ENCODE assay signal across 24 cellular contexts in the genomic region with DNA sequence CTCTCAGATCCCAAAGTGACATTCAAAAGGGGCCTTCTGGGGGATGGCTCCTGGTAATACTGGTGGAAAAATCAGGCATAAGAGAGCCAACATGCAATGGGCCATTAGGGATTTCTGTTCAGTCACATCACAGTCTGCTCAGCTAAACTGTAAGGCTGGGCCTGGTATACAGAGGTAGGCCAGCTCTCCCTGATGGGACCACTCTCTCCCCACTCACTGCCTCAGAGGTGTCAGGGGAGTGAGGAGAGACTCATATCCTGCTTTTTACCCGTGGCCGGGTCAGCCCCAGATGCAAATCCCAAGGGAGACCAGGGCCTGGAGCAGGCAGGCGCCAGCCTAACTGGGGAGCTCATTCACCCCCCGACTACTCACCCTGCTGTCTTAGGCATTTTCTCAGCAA.
"Had no signal": no experiment of that assay in that cellular context is flagged by ENCODE, and none has a peak within 500 bp of the region (broad histone marks: within the 10 kb centered on the region; RNA-seq: fewer than 3 reads in every experiment).

No MANE protein-coding gene starts in this region.

- H2AFZ ChIP-seq: neural progenitor cell had no signal

- H3K36me3 Mint-ChIP-seq: activated naive CD4-positive, alpha-beta T cell treated with anti-CD3 and anti-CD28 coated beads, Interleukin-2, amount 50 U/mL, for 24 hours; immature natural killer cell; natural killer cell; neural progenitor cell; WTC11 had no signal

- H3K9me3 ChIP-seq: body of pancreas, heart left ventricle, right lobe of liver, testis, upper lobe of right lung had no signal

- H3K4me1 Mint-ChIP-seq: activated CD4-positive, alpha-beta memory T cell treated with anti-CD3 and anti-CD28 coated beads, Interleukin-2, amount 10 ng/mL, durations not matched to agents 7 days and 5 days; activated CD4-positive, alpha-beta T cell treated with anti-CD3 and anti-CD28 coated beads, Interleukin-2, amount 10 ng/mL, durations not matched to agents 7 days and 5 days; activated naive CD4-positive, alpha-beta T cell treated with anti-CD3 and anti-CD28 coated beads, Interleukin-2, amount 50 U/mL, for 24 hours; activated naive CD8-positive, alpha-beta T cell treated with anti-CD3 and anti-CD28 coated beads, Interleukin-2, amount 50 U/mL, for 24 hours; immature natural killer cell; natural killer cell; T-helper 17 cell had no signal

- H3K4me1 ChIP-seq: testis, upper lobe of right lung had no signal

- FAIRE-seq: kidney had no signal

- H3K4me3 ChIP-seq: body of pancreas, heart left ventricle, neural progenitor cell, right lobe of liver, testis, upper lobe of right lung had no signal

- H3K9ac ChIP-seq: neural progenitor cell had no signal

- H3K27ac ChIP-seq: neural progenitor cell, right lobe of liver, testis, upper lobe of right lung had no signal

- H3K27me3 ChIP-seq: body of pancreas, heart left ventricle, right lobe of liver, testis, upper lobe of right lung had no signal

- H3K4me3 Mint-ChIP-seq: activated CD4-positive, alpha-beta memory T cell treated with anti-CD3 and anti-CD28 coated beads, Interleukin-2, amount 10 ng/mL, durations not matched to agents 7 days and 5 days; activated CD4-positive, alpha-beta T cell treated with anti-CD3 and anti-CD28 coated beads, Interleukin-2, amount 10 ng/mL, durations not matched to agents 7 days and 5 days; activated naive CD4-positive, alpha-beta T cell treated with anti-CD3 and anti-CD28 coated beads, Interleukin-2, amount 50 U/mL, for 24 hours; activated naive CD8-positive, alpha-beta T cell treated with anti-CD3 and anti-CD28 coated beads, Interleukin-2, amount 50 U/mL, for 24 hours; activated T-cell treated with anti-CD3 and anti-CD28 coated beads, Interleukin-2, amount 50 U/mL, for 4 hours; effector memory CD8-positive, alpha-beta T cell; immature natural killer cell; natural killer cell; neural progenitor cell; T-helper 17 cell; WTC11 had no signal

- H3K4me2 ChIP-seq: neural progenitor cell had no signal

- H3K27ac Mint-ChIP-seq: activated CD4-positive, alpha-beta memory T cell treated with anti-CD3 and anti-CD28 coated beads, Interleukin-2, amount 10 ng/mL, durations not matched to agents 7 days and 5 days; activated CD4-positive, alpha-beta T cell treated with anti-CD3 and anti-CD28 coated beads, Interleukin-2, amount 10 ng/mL, durations not matched to agents 7 days and 5 days; activated naive CD4-positive, alpha-beta T cell treated with anti-CD3 and anti-CD28 coated beads, Interleukin-2, amount 50 U/mL, for 24 hours; activated naive CD8-positive, alpha-beta T cell treated with anti-CD3 and anti-CD28 coated beads, Interleukin-2, amount 50 U/mL, for 24 hours; activated T-helper 2 cell treated with anti-CD3 and anti-CD28 coated beads, Interferon-gamma antibody, Interleukin-2, Interleukin-4, amounts not matched to agents 10 μg/mL and 5 μg/mL and 100 μg/mL, durations not matched to agents 14 hours and 24 hours and 36 hours; effector memory CD8-positive, alpha-beta T cell; immature natural killer cell; natural killer cell; T-helper 17 cell; WTC11 had no signal

- H3K9me3 Mint-ChIP-seq: activated CD4-positive, alpha-beta memory T cell treated with anti-CD3 and anti-CD28 coated beads, Interleukin-2, amount 10 ng/mL, durations not matched to agents 7 days and 5 days; activated CD4-positive, alpha-beta T cell treated with anti-CD3 and anti-CD28 coated beads, Interleukin-2, amount 10 ng/mL, durations not matched to agents 7 days and 5 days; activated naive CD4-positive, alpha-beta T cell treated with anti-CD3 and anti-CD28 coated beads, Interleukin-2, amount 50 U/mL, for 24 hours; activated naive CD8-positive, alpha-beta T cell treated with anti-CD3 and anti-CD28 coated beads, Interleukin-2, amount 50 U/mL, for 24 hours; activated T-cell treated with anti-CD3 and anti-CD28 coated beads, Interleukin-2, amount 50 U/mL, for 4 hours; activated T-helper 2 cell treated with anti-CD3 and anti-CD28 coated beads, Interferon-gamma antibody, Interleukin-2, Interleukin-4, amounts not matched to agents 10 μg/mL and 5 μg/mL and 100 μg/mL, durations not matched to agents 14 hours and 24 hours and 36 hours; effector memory CD8-positive, alpha-beta T cell; immature natural killer cell; natural killer cell; neural progenitor cell; WTC11 had no signal

- H3K36me3 ChIP-seq: heart left ventricle, neural progenitor cell, right lobe of liver, upper lobe of right lung had no signal

- DNase-seq: activated CD4-positive, alpha-beta memory T cell treated with anti-CD3 and anti-CD28 coated beads, Interleukin-2, amount 10 ng/mL, durations not matched to agents 7 days and 5 days; activated CD4-positive, alpha-beta T cell treated with anti-CD3 and anti-CD28 coated beads for 1 hour; activated CD4-positive, alpha-beta T cell treated with anti-CD3 and anti-CD28 coated beads, Interleukin-2, amount 10 ng/mL, durations not matched to agents 7 days and 5 days; activated naive CD8-positive, alpha-beta T cell treated with anti-CD3 and anti-CD28 coated beads, Interleukin-2, amount 50 U/mL, for 24 hours; activated T-cell treated with anti-CD3 and anti-CD28 coated beads, Interleukin-2, amount 50 U/mL, for 4 hours; amygdala; cortex of kidney; effector memory CD8-positive, alpha-beta T cell; heart left ventricle; hypothalamus; immature natural killer cell; kidney; natural killer cell; right lobe of liver; stimulated activated CD4-positive, alpha-beta T cell treated with anti-CD3 and anti-CD28 coated beads, Interleukin-2, amount 100 ng/mL, for 48 hours; stimulated activated naive CD8-positive, alpha-beta T cell treated with anti-CD3 and anti-CD28 coated beads, Interleukin-15, Interleukin-2, amounts not matched to agents 100 U/mL and 50 U/mL, for 24 hours; T-helper 17 cell; testis; upper lobe of right lung had no signal

- ATAC-seq: activated naive CD8-positive, alpha-beta T cell treated with anti-CD3 and anti-CD28 coated beads, Interleukin-2, amount 50 U/mL, for 24 hours; activated T-cell treated with anti-CD3 and anti-CD28 coated beads, Interleukin-2, amount 50 U/mL, for 4 hours; effector memory CD8-positive, alpha-beta T cell; heart left ventricle; natural killer cell; stimulated activated naive CD8-positive, alpha-beta T cell treated with anti-CD3 and anti-CD28 coated beads, Interleukin-15, Interleukin-2, amounts not matched to agents 100 U/mL and 50 U/mL, for 24 hours; T-helper 17 cell; upper lobe of right lung; WTC11 had no signal
